ENCODE assay signal across 8 cellular contexts in the genomic region with DNA sequence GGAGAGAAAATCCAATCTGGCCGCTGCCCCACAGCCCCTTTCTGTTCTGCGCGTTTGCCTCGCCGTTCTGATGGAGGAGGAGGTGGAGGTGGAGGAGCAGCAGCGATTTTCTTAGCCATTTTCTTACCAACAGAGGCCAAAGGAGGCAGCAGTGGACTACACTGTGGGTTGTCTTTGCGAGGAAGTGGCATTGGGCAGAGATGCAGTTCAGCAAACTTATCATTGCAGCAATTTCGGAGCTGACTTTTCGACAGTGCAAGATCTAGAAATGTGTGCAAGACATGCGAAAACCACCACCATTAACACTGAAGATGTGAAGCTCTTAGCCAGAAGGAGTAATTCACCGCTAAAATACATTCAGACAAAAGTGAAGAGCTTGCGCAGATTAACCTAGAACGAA. TPM values are rescaled to one million over a fixed set of nuclear protein-coding genes. Genes with fewer than 3 reads are reported as not detected.
DNase-seq lines count a peak whose midpoint lies in the region; ATAC-seq and TF ChIP-seq lines count a peak whose summit lies in the region.

No MANE protein-coding gene starts in this region.

- WGBS in heart left ventricle, 4 donors: 66 to 80% (median 74%) methylated on average over 13 of the region's 13 CpGs

- H3K4me3 ChIP-seq in heart left ventricle: peak overlapping the region in 6 of 12 donors; percentile 78 to 97 (median 88)
- no peak overlapping the region for H3K4me3 ChIP-seq in astrocyte of the spinal cord (ENCODE audit: low read depth, low read length)

- ATAC-seq in heart left ventricle (no peak), left ventricle myocardium superior (no peak), HG02870 (IDR thresholded peaks at IDR 0.05; ENCODE audit: unreplicated experiment) (no peak), HG02885 (IDR thresholded peaks at IDR 0.05; ENCODE audit: poor library complexity, unreplicated experiment) (no peak)

- H3K4me1 ChIP-seq in heart left ventricle: peaks cover 0 to 20% (median 8%) of the 10 kb centered on the region in 12 donors

- TF ChIP-seq CTCF in heart left ventricle (IDR thresholded peaks at IDR 0.05) (peak in 9 of 12 donors; percentile 15 to 50 (median 40)), astrocyte of the spinal cord (IDR thresholded peaks at IDR 0.05; ENCODE audit: low read depth, low read length) (peak; percentile 63)

- H3K9me3 ChIP-seq in heart left ventricle: no peaks in the 10 kb centered on the region

- in situ Hi-C loops in astrocyte of the spinal cord (cut with HindIII; ENCODE audit: low sequenced_read_pairs): no loop called here

- no peaks in the 10 kb centered on the region for H3K27me3 ChIP-seq in heart left ventricle

- peak overlapping the region in 5 of 12 donors; percentile 84 to 93 (median 89) for H3K27ac ChIP-seq in heart left ventricle

- H3K36me3 ChIP-seq in heart left ventricle: no peaks in the 10 kb centered on the region

- intact Hi-C loops in heart left ventricle (cut with DNase I): loop anchor here (5.0 to 10.0 kb wide), 19 partner anchors 42 to 579 kb away; no protein-coding TSS in a partner anchor
- intact Hi-C loops in left ventricle myocardium superior (cut with micrococcal nuclease): no loop called here

- DNase-seq in heart left ventricle (peak in 2 of 5 donors; percentile 26 to 44), left ventricle myocardium superior (no peak), SK-N-DZ (ENCODE audit: low spot score) (peak; percentile 9), astrocyte of the spinal cord (ENCODE audit: low read depth, low spot score) (peak; percentile 57), islet precursor cell (peak; percentile 82)
- DNase-seq in stimulated activated naive CD4-positive, alpha-beta T cell treated with Interleukin-2 at 50 U/mL for 16 hours (lab: John Stamatoyannopoulos, UW): peak; percentile 4

- no peak for TF ChIP-seq POLR2A in heart left ventricle (IDR thresholded peaks at IDR 0.05)

RNA-seq across cellular contexts. Expression of a gene that starts 1.9 kb away (rescaled TPM):
- 10 to 100 TPM; 12.8 to 21.4 (median 14.5) TPM for total RNA-seq in heart left ventricle
- 10 to 100 TPM; 10.5 to 25.9 TPM for polyA plus RNA-seq in heart left ventricle
- 14.3 TPM for total RNA-seq in left ventricle myocardium superior
- 6.1 and 10.7 TPM in 2 replicates for polyA plus RNA-seq in SK-N-DZ (2014; cell fraction: cytosol; rRNA removed)
- polyA plus RNA-seq in SK-N-DZ (2014; cell fraction: nucleus; rRNA removed): 3.8 and 8.4 TPM in 2 replicates
